ENCODE assay signal across 32 cellular contexts in the genomic region with DNA sequence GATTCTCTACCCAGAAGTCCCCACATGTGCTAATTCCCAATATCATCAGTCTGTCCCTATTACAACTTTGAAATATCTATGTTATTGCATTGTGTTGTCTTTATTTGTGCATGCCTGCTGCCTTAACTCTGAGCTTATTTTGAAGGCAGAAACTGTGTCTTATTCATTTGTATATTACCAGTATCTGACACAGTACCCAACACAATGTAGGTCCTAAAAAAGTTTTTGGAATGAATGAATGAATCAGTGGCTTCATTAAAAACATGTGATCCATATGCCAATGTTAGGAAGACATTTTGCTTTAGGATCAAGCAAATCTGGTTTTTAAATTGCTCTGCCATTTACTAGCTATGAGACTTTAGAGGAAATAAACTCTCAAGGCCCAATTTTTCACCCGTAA.
"Had no signal": no experiment of that assay in that cellular context is flagged by ENCODE, and none has a peak within 500 bp of the region (broad histone marks: within the 10 kb centered on the region; RNA-seq: fewer than 3 reads in every experiment).

No MANE protein-coding gene starts in this region.

- DNase-seq: activated effector memory CD4-positive, alpha-beta T cell treated with anti-CD3 and anti-CD28 coated beads, Interleukin-2, amount 50 U/mL, for 16 hours; activated effector memory CD4-positive, alpha-beta T cell treated with Interleukin-2 at 50 U/mL for 16 hours; activated gamma-delta T cell; activated gamma-delta T cell treated with Interleukin-2 at 50 U/mL for 16 hours; activated naive CD4-positive, alpha-beta T cell; activated naive CD4-positive, alpha-beta T cell treated with anti-CD3 and anti-CD28 coated beads for 36 hours; activated naive CD4-positive, alpha-beta T cell treated with anti-CD3 and anti-CD28 coated beads, Interleukin-2, amount 10 ng/mL, durations not matched to agents 7 days and 5 days; activated naive CD4-positive, alpha-beta T cell treated with anti-CD3 and anti-CD28 coated beads, Interleukin-2, amount 50 U/mL, for 16 hours; activated naive CD4-positive, alpha-beta T cell treated with Interleukin-2 at 50 U/mL for 16 hours; activated naive CD8-positive, alpha-beta T cell treated with anti-CD3 and anti-CD28 coated beads for 36 hours; activated naive CD8-positive, alpha-beta T cell treated with anti-CD3 and anti-CD28 coated beads, Interleukin-2, amount 10 ng/mL, durations not matched to agents 7 days and 5 days; activated naive CD8-positive, alpha-beta T cell treated with anti-CD3 and anti-CD28 coated beads, Interleukin-2, amount 50 U/mL, for 24 hours; activated T-cell treated with anti-CD3 and anti-CD28 coated beads, Interleukin-2, amount 50 U/mL, for 4 hours; activated T-cell treated with anti-CD3 and anti-CD28 coated beads, Interleukin-2, amount 50 U/mL, for 48 hours; activated T-cell treated with anti-CD3 and anti-CD28 coated beads, Interleukin-2, amount 50 U/mL, for 72 hours; adrenal gland; amniotic stem cell; amygdala; anterior cingulate cortex; aorta; body of pancreas; brain microvascular endothelial cell; caudate nucleus; central memory CD4-positive, alpha-beta T cell; cerebellar nuclear complex had no signal

- H3K36me3 ChIP-seq: adrenal gland, ascending aorta, brain microvascular endothelial cell, breast epithelium, cardiac muscle cell had no signal

- H3K27me3 ChIP-seq: adrenal gland, ascending aorta, body of pancreas, brain microvascular endothelial cell, breast epithelium, cardiac muscle cell had no signal

- ATAC-seq: activated naive CD4-positive, alpha-beta T cell treated with anti-CD3 and anti-CD28 coated beads, Interleukin-2, amount 50 U/mL, for 72 hours; activated naive CD8-positive, alpha-beta T cell treated with anti-CD3 and anti-CD28 coated beads, Interleukin-2, amount 50 U/mL, for 24 hours; activated T-cell treated with anti-CD3 and anti-CD28 coated beads, Interleukin-2, amount 50 U/mL, for 4 hours; activated T-cell treated with anti-CD3 and anti-CD28 coated beads, Interleukin-2, amount 50 U/mL, for 72 hours; activated T-helper 17 cell treated with anti-CD3 and anti-CD28 coated beads, Interleukin-2, amount 50 U/mL, for 72 hours; body of pancreas had no signal

- FAIRE-seq: astrocyte, bronchial epithelial cell had no signal

- H3K27ac ChIP-seq: adrenal gland, ascending aorta, body of pancreas, brain microvascular endothelial cell, breast epithelium, cardiac muscle cell had no signal

- H3K9me3 ChIP-seq: adrenal gland, ascending aorta, body of pancreas, breast epithelium had no signal

- H3K4me1 ChIP-seq: adrenal gland, ascending aorta, body of pancreas, breast epithelium had no signal

- H3K4me3 ChIP-seq: adrenal gland, ascending aorta, body of pancreas, breast epithelium, cardiac muscle cell had no signal
